ENCODE assay signal across 1 cellular context in genomic region chr2:174343638-174344455, GRCh38.
TF ChIP-seq lines count a peak whose summit lies in the region.

No MANE protein-coding gene starts in this region.

TF ChIP-seq in GM12878, 131 proteins besides CTCF, POLR2A, EP300 and RAD21:
- TF ChIP-seq SUZ12 (IDR thresholded peaks at IDR 0.05; ENCODE audit: unreplicated experiment) (peak; percentile 43), WRNIP1 (IDR thresholded peaks at IDR 0.05; ENCODE audit: borderline replicate concordance, low read depth, low read length) (no peak)
